14 cellular contexts compared by ENCODE assay signal in the genomic region with DNA sequence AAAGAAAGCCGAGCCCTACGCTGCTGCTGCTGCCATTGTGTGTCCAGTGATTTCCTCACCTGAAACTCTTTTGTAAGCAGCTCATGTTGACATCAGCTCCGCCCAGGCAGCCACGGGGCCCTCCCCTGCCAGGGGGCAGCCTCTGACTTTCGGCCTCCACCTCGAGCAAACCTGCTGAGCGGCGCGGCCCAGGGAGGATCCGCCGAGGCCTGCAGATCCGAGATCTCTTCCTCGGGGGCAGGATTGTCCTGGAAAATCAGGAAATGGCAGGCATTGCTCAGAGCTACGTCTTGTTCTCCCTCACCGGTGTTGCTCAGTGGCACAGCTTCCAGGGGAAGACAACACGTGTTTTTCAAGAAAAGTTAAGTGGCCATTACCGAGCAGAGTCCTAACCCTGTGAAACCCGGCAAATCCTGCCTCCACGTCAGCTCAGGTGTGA. TPM values are rescaled to one million over a fixed set of nuclear protein-coding genes. Genes with fewer than 3 reads are reported as not detected.
DNase-seq lines count a peak whose midpoint lies in the region; ATAC-seq and TF ChIP-seq lines count a peak whose summit lies in the region.
"Had no signal": no experiment of that assay in that cellular context is flagged by ENCODE, and none has a peak within 500 bp of the region (broad histone marks: within the 10 kb centered on the region; RNA-seq: fewer than 3 reads in every experiment).

No MANE protein-coding gene starts in this region.

- DNase-seq in H7 (peak; percentile 94), NCI-H510A (lab: John Stamatoyannopoulos, UW) (peak; percentile 85), esophagus muscularis mucosa (ENCODE audit: extremely low spot score) (no peak), posterior vena cava (ENCODE audit: low spot score) (peak; percentile 82), superior temporal gyrus (ENCODE audit: extremely low spot score) (no peak), T-helper 9 cell (no peak), NCI-H1694 (lab: John Stamatoyannopoulos, UW) (no peak)
- DNase-seq: activated CD8-positive, alpha-beta memory T cell treated with anti-CD3 and anti-CD28 coated beads, Interleukin-2, amount 50 U/mL, for 4 hours; CD8-positive, alpha-beta T cell; effector CD8-positive, alpha-beta T cell; naive B cell; T1000 had no signal

- H3K9me3 ChIP-seq in esophagus muscularis mucosa, result no peaks in the 10 kb centered on the region

- TF ChIP-seq POLR2A in esophagus muscularis mucosa (IDR thresholded peaks at IDR 0.05; ENCODE audit: low read depth), result no peak

- peaks cover 37 to 62% (median 57%) of the 10 kb centered on the region in 4 donors for H3K4me1 ChIP-seq in esophagus muscularis mucosa

- no peak for TF ChIP-seq CTCF in esophagus muscularis mucosa (IDR thresholded peaks at IDR 0.05)

- intact Hi-C loops in esophagus muscularis mucosa (cut with DNase I), result loop anchor here (10.0 kb wide), 1 partner anchor 91 kb away; no protein-coding TSS in a partner anchor
- intact Hi-C loops in posterior vena cava (cut with DNase I), result no loop called here

- ATAC-seq in GM18858 (IDR thresholded peaks at IDR 0.05; ENCODE audit: unreplicated experiment), result no peak
- ATAC-seq: CD8-positive, alpha-beta T cell had no signal

- H3K4me3 ChIP-seq in H7 (ENCODE audit: insufficient read depth, low read depth, low read length) (no peak overlapping the region), esophagus muscularis mucosa (no peak overlapping the region)

- H3K36me3 ChIP-seq in H7 (replicated peaks; ENCODE audit: control insufficient read depth, insufficient read depth, low read length), result peaks cover 3% of the 10 kb centered on the region
- peaks cover 8 to 33% (median 25%) of the 10 kb centered on the region in 4 donors for H3K36me3 ChIP-seq in esophagus muscularis mucosa

- no peak for TF ChIP-seq EP300 in esophagus muscularis mucosa (IDR thresholded peaks at IDR 0.05)

- H3K27me3 ChIP-seq in H7 (ENCODE audit: control insufficient read depth, insufficient read depth, low read length) (no peaks in the 10 kb centered on the region), esophagus muscularis mucosa (no peaks in the 10 kb centered on the region)

- peak overlapping the region; percentile 73 to 83 (median 78) for H3K27ac ChIP-seq in esophagus muscularis mucosa (replicated peaks in 1 of 4)

- 89% methylated on average over 19 of the region's 19 CpGs for WGBS in esophagus muscularis mucosa

RNA-seq across cellular contexts. Expression of gene ZNF750, which starts 35.6 kb away (rescaled TPM):
- not detected in 2 replicates for total RNA-seq in H7 (2014; rRNA removed; shearing (Covaris generic))
- not detected for total RNA-seq in esophagus muscularis mucosa
- total RNA-seq in posterior vena cava, result not detected
- total RNA-seq: CD8-positive, alpha-beta T cell; skeletal muscle tissue had no signal

Comparison
In these comparisons a context has a peak if more than half of its experiments do, and no peak if none do; other contexts are left out.
1. DNase-seq: peak in H7 (single experiment), NCI-H510A (single experiment) and posterior vena cava (single experiment); none in esophagus muscularis mucosa (single experiment), superior temporal gyrus (single experiment), T-helper 9 cell (single experiment) and NCI-H1694 (single experiment).